ENCODE assay signal across 22 cellular contexts in genomic region chr1:178686407-178686806, GRCh38.
"Had no signal": no experiment of that assay in that cellular context is flagged by ENCODE, and none has a peak within 500 bp of the region (broad histone marks: within the 10 kb centered on the region; RNA-seq: fewer than 3 reads in every experiment).

No MANE protein-coding gene starts in this region.

- ATAC-seq: activated naive CD8-positive, alpha-beta T cell treated with anti-CD3 and anti-CD28 coated beads, Interleukin-2, amount 50 U/mL, for 24 hours; esophagus mucosa; left cardiac atrium; natural killer cell treated with Interleukin-12 subunit alpha and Interleukin-12 subunit beta and Interleukin-15 and Interleukin-18, amount 100 ng/mL, for 72 hours; stimulated activated naive CD8-positive, alpha-beta T cell treated with anti-CD3 and anti-CD28 coated beads, Interleukin-15, Interleukin-2, amounts not matched to agents 100 U/mL and 50 U/mL, for 24 hours had no signal

- H3K36me3 Mint-ChIP-seq: activated CD4-positive, alpha-beta memory T cell treated with anti-CD3 and anti-CD28 coated beads for 36 hours; natural killer cell treated with Interleukin-12 subunit alpha and Interleukin-12 subunit beta and Interleukin-15 and Interleukin-18, amount 100 ng/mL, for 72 hours had no signal

- H3K4me3 Mint-ChIP-seq: activated B cell treated with CpG ODN at 0.5 μM for 24 hours; activated CD4-positive, alpha-beta memory T cell treated with anti-CD3 and anti-CD28 coated beads for 36 hours; activated naive CD8-positive, alpha-beta T cell treated with anti-CD3 and anti-CD28 coated beads, Interleukin-2, amount 50 U/mL, for 24 hours; memory B cell; natural killer cell treated with Interleukin-12 subunit alpha and Interleukin-12 subunit beta and Interleukin-15 and Interleukin-18, amount 100 ng/mL, for 72 hours; T-helper 1 cell treated with Interleukin-12 subunit alpha and Interleukin-12 subunit beta and Interleukin-4 antibody, amounts not matched to agents 30 μg/mL and 1 μg/mL, for 36 hours had no signal

- H3K27ac Mint-ChIP-seq: activated B cell treated with CpG ODN at 0.5 μM for 24 hours; activated CD4-positive, alpha-beta memory T cell treated with anti-CD3 and anti-CD28 coated beads for 36 hours; activated naive CD8-positive, alpha-beta T cell treated with anti-CD3 and anti-CD28 coated beads, Interleukin-2, amount 50 U/mL, for 24 hours; memory B cell; natural killer cell treated with Interleukin-12 subunit alpha and Interleukin-12 subunit beta and Interleukin-15 and Interleukin-18, amount 100 ng/mL, for 72 hours; T-helper 1 cell treated with Interleukin-12 subunit alpha and Interleukin-12 subunit beta and Interleukin-4 antibody, amounts not matched to agents 30 μg/mL and 1 μg/mL, for 36 hours had no signal

- DNase-seq: activated B cell treated with CpG ODN at 0.5 μM for 24 hours; activated CD4-positive, alpha-beta memory T cell treated with anti-CD3 and anti-CD28 coated beads for 36 hours; activated CD4-positive, alpha-beta T cell treated with anti-CD3 and anti-CD28 coated beads for 48 hours; activated gamma-delta T cell; activated naive CD4-positive, alpha-beta T cell treated with anti-CD3 and anti-CD28 coated beads, Interleukin-2, amount 50 U/mL, for 16 hours; activated naive CD8-positive, alpha-beta T cell treated with anti-CD3 and anti-CD28 coated beads, Interleukin-2, amount 50 U/mL, for 24 hours; effector CD4-positive, alpha-beta T cell; glutamatergic neuron; hippocampal formation; left cardiac atrium; ovary; stimulated activated CD4-positive, alpha-beta T cell treated with anti-CD3 and anti-CD28 coated beads, Interleukin-2, amount 100 ng/mL, for 48 hours; stimulated activated CD8-positive, alpha-beta memory T cell treated with anti-CD3 and anti-CD28 coated beads, Interleukin-4, amount 100 ng/mL, for 48 hours; stimulated activated naive CD8-positive, alpha-beta T cell treated with anti-CD3 and anti-CD28 coated beads, Interleukin-15, Interleukin-2, amounts not matched to agents 100 U/mL and 50 U/mL, for 24 hours; T1000; upper lobe of left lung had no signal

- H3K27me3 Mint-ChIP-seq: activated B cell treated with CpG ODN at 0.5 μM for 24 hours, memory B cell had no signal

- H3K9me3 Mint-ChIP-seq: activated CD4-positive, alpha-beta memory T cell treated with anti-CD3 and anti-CD28 coated beads for 36 hours; activated naive CD8-positive, alpha-beta T cell treated with anti-CD3 and anti-CD28 coated beads, Interleukin-2, amount 50 U/mL, for 24 hours; natural killer cell treated with Interleukin-12 subunit alpha and Interleukin-12 subunit beta and Interleukin-15 and Interleukin-18, amount 100 ng/mL, for 72 hours; T-helper 1 cell treated with Interleukin-12 subunit alpha and Interleukin-12 subunit beta and Interleukin-4 antibody, amounts not matched to agents 30 μg/mL and 1 μg/mL, for 36 hours had no signal

- FAIRE-seq: endometrium, frontal cortex had no signal
